ENCODE assay signal across 10 cellular contexts in genomic region chr3:177109688-177110087, GRCh38.
DNase-seq lines count a peak whose midpoint lies in the region; ATAC-seq and TF ChIP-seq lines count a peak whose summit lies in the region.
"Had no signal": no experiment of that assay in that cellular context is flagged by ENCODE, and none has a peak within 500 bp of the region (broad histone marks: within the 10 kb centered on the region; RNA-seq: fewer than 3 reads in every experiment).

No MANE protein-coding gene starts in this region.

- H3K27me3 Mint-ChIP-seq in CD4-positive, alpha-beta memory T cell: no peaks in the 10 kb centered on the region
- H3K27me3 Mint-ChIP-seq in central memory CD8-positive, alpha-beta T cell: no peaks in the 10 kb centered on the region

- H3K4me3 ChIP-seq in CD4-positive, alpha-beta memory T cell (ENCODE audit: low read length in 2 of 2): no peak overlapping the region

- peak; percentile 15 to 41 (median 36) for DNase-seq in CD4-positive, alpha-beta memory T cell
- DNase-seq in MV-4-11 (lab: John Stamatoyannopoulos, UW) (peak; percentile 17), posterior vena cava (ENCODE audit: low spot score) (no peak), GM19240 (ENCODE audit: insufficient read length, low spot score) (no peak), GM10266 (ENCODE audit: extremely low spot score) (no peak)
- DNase-seq in central memory CD8-positive, alpha-beta T cell (ENCODE audit: low spot score in 2 of 2): no peak
- DNase-seq: NCI-H2107 had no signal

- no peaks in the 10 kb centered on the region for H3K9me3 Mint-ChIP-seq in CD4-positive, alpha-beta memory T cell
- H3K9me3 Mint-ChIP-seq in central memory CD8-positive, alpha-beta T cell: no peaks in the 10 kb centered on the region
- H3K9me3 Mint-ChIP-seq: T-helper 1 cell treated with Interleukin-12 subunit alpha and Interleukin-12 subunit beta and Interleukin-4 antibody, amounts not matched to agents 30 μg/mL and 1 μg/mL, for 36 hours had no signal

- CTCF ChIA-PET in CD4-positive, alpha-beta memory T cell (lab: Charles Lee; ENCODE audit: partially characterized antibody): no interaction called here

- peak overlapping the region; percentile 17 to 93 (median 80) for H3K27ac Mint-ChIP-seq in CD4-positive, alpha-beta memory T cell
- H3K27ac Mint-ChIP-seq in central memory CD8-positive, alpha-beta T cell (ENCODE audit: low read depth): peak overlapping the region; percentile 58

- peaks cover 0 to 6% of the 10 kb centered on the region in 2 donors for H3K36me3 Mint-ChIP-seq in CD4-positive, alpha-beta memory T cell
- no peaks in the 10 kb centered on the region for H3K36me3 Mint-ChIP-seq in central memory CD8-positive, alpha-beta T cell (ENCODE audit: insufficient read depth)

- H3K36me3 ChIP-seq in CD4-positive, alpha-beta memory T cell (ENCODE audit: insufficient read depth, low read length): no peaks in the 10 kb centered on the region

- no peaks in the 10 kb centered on the region for H3K9me3 ChIP-seq in CD4-positive, alpha-beta memory T cell (ENCODE audit: control insufficient read depth in 1 of 2, low read length in 2 of 2)

- peaks cover 61 to 81% (median 70%) of the 10 kb centered on the region in 4 donors for H3K4me1 Mint-ChIP-seq in CD4-positive, alpha-beta memory T cell
- peaks cover 63% of the 10 kb centered on the region for H3K4me1 Mint-ChIP-seq in central memory CD8-positive, alpha-beta T cell

- peaks cover 76% of the 10 kb centered on the region for H3K4me1 ChIP-seq in CD4-positive, alpha-beta memory T cell (ENCODE audit: insufficient read depth, low read length)

- POLR2A ChIA-PET in CD4-positive, alpha-beta memory T cell (lab: Charles Lee; ENCODE audit: partially characterized antibody): interaction anchor here (0.9 to 2.0 kb wide), 6 partner anchors 10 to 250 kb away, joined by 3 to 7 read pairs (median 5); partner anchors contain the start of gene TBL1XR1

- intact Hi-C loops in CD4-positive, alpha-beta memory T cell (cut with micrococcal nuclease): no loop called here
- intact Hi-C loops in posterior vena cava (cut with DNase I): no loop called here

- H3K27me3 ChIP-seq in CD4-positive, alpha-beta memory T cell (ENCODE audit: insufficient read depth, low read length): no peaks in the 10 kb centered on the region

- H3K27ac ChIP-seq in CD4-positive, alpha-beta memory T cell (ENCODE audit: low read depth, low read length): no peak overlapping the region

- peak; percentile 49 for ATAC-seq in GM19328 (IDR thresholded peaks at IDR 0.05; ENCODE audit: unreplicated experiment)
- peak; percentile 70 for ATAC-seq in central memory CD8-positive, alpha-beta T cell (replicated peaks; ENCODE audit: extremely low read depth, poor library complexity, severe bottlenecking)
- no peak for ATAC-seq in HG02763 (IDR thresholded peaks at IDR 0.05; ENCODE audit: unreplicated experiment)

- no peak for TF ChIP-seq CTCF in GM10266 (IDR thresholded peaks at IDR 0.05; ENCODE audit: control insufficient read depth, insufficient read depth, low read depth, missing control alignments)

- peak overlapping the region in 7 of 8 donors; percentile 22 to 80 (median 59) for H3K4me3 Mint-ChIP-seq in CD4-positive, alpha-beta memory T cell
- H3K4me3 Mint-ChIP-seq in central memory CD8-positive, alpha-beta T cell: no peak overlapping the region
- H3K4me3 Mint-ChIP-seq: T-helper 1 cell treated with Interleukin-12 subunit alpha and Interleukin-12 subunit beta and Interleukin-4 antibody, amounts not matched to agents 30 μg/mL and 1 μg/mL, for 36 hours had no signal

Comparison
In these comparisons a context has a peak if more than half of its experiments do, and no peak if none do; other contexts are left out.
1. DNase-seq: peak in CD4-positive, alpha-beta memory T cell (5 of 5) and MV-4-11 (single experiment); none in central memory CD8-positive, alpha-beta T cell (0 of 2), posterior vena cava (single experiment), GM19240 (single experiment) and GM10266 (single experiment).